In the genomic region with DNA sequence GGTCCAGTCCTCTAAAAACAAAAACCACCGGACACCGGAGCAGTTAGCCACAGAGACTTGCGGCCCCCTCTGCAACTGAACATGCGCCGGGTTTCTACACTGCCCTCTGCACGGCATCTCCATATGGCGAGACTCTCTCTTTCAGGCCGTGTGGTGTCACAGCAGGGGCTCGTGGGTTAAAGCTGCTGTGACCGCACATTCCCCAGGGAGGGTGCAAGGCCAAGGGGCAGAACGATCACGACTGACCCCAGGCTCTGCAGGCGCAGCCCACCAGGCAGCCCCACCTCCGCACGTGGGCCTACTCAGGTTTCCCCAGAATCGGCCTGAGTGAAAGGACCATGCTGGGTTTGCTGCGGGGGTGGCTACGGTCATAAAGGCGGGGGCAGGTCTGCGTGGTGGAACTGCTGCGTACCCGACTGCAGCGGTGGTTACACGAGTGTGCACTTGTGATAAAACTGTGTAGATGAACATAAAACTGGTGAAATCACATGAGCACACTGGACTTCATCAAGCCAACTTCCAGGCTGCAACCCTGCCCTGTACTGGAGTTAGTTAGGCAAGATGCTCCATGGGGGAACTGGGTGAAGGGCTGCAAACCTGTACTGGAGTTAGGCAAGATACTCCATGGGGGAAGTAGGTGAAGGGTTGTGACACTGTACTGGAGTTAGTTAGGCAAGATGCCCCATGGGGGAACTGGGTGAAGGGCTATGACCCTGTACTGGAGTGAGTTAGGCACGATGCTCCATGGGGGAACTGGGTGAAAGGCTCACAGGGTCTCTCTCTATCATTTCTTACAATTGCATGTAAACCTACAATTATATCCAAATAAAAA, we compare ENCODE assay signal across 18 cellular contexts.
A peak's percentile ranks its signal among the peaks of the same experiment; 100 is the strongest.
DNase-seq lines count a peak whose midpoint lies in the region; ATAC-seq and TF ChIP-seq lines count a peak whose summit lies in the region.
"Had no signal": no experiment of that assay in that cellular context is flagged by ENCODE, and none has a peak within 500 bp of the region (broad histone marks: within the 10 kb centered on the region; RNA-seq: fewer than 3 reads in every experiment).

No MANE protein-coding gene starts in this region.

- no peaks in the 10 kb centered on the region for H3K36me3 ChIP-seq in H7 (replicated peaks; ENCODE audit: control insufficient read depth, insufficient read depth, low read length)
- H3K36me3 ChIP-seq in naive thymus-derived CD4-positive, alpha-beta T cell (ENCODE audit: control insufficient read depth in 2 of 3, insufficient read depth in 3 of 3, low read length in 3 of 3): no peaks in the 10 kb centered on the region

- H3K27me3 Mint-ChIP-seq in naive thymus-derived CD4-positive, alpha-beta T cell: peaks cover 0 to 19% (median 0%) of the 10 kb centered on the region in 5 donors

- intact Hi-C loops in dorsolateral prefrontal cortex (cut with DNase I): no loop called here
- intact Hi-C loops in naive thymus-derived CD4-positive, alpha-beta T cell (cut with micrococcal nuclease): no loop called here

- POLR2A ChIA-PET in naive thymus-derived CD4-positive, alpha-beta T cell (lab: Charles Lee): no interaction called here

- no peak overlapping the region for H3K27ac Mint-ChIP-seq in naive thymus-derived CD4-positive, alpha-beta T cell
- H3K27ac Mint-ChIP-seq: activated naive CD4-positive, alpha-beta T cell treated with anti-CD3 and anti-CD28 coated beads, Interleukin-2, amount 50 U/mL, for 24 hours; GM23338 had no signal

- ATAC-seq in naive thymus-derived CD4-positive, alpha-beta T cell: peak; percentile 39
- no peak for ATAC-seq in HG03442 (IDR thresholded peaks at IDR 0.05; ENCODE audit: unreplicated experiment)
- ATAC-seq in HG03460 (IDR thresholded peaks at IDR 0.05; ENCODE audit: unreplicated experiment): no peak
- ATAC-seq: GM23338, left colon, PC-3 had no signal

- no peak overlapping the region for H3K27ac ChIP-seq in dorsolateral prefrontal cortex
- no peak overlapping the region for H3K27ac ChIP-seq in naive thymus-derived CD4-positive, alpha-beta T cell (ENCODE audit: low read depth, low read length)

- no peaks in the 10 kb centered on the region for H3K4me1 Mint-ChIP-seq in naive thymus-derived CD4-positive, alpha-beta T cell
- H3K4me1 Mint-ChIP-seq: activated naive CD4-positive, alpha-beta T cell treated with anti-CD3 and anti-CD28 coated beads, Interleukin-2, amount 50 U/mL, for 24 hours had no signal

- no peak for TF ChIP-seq CTCF in dorsolateral prefrontal cortex (IDR thresholded peaks at IDR 0.05 in 54 of 56, conservative IDR thresholded peaks at IDR 0.05 in 2 of 56; ENCODE audit: low read depth in 1 of 56, partially characterized antibody in 56 of 56)

- H3K27me3 ChIP-seq in H7 (ENCODE audit: control insufficient read depth, insufficient read depth, low read length): no peaks in the 10 kb centered on the region
- H3K27me3 ChIP-seq in dorsolateral prefrontal cortex: peaks cover 0 to 29% (median 0%) of the 10 kb centered on the region in 45 donors
- no peaks in the 10 kb centered on the region for H3K27me3 ChIP-seq in naive thymus-derived CD4-positive, alpha-beta T cell (ENCODE audit: control insufficient read depth in 2 of 2, insufficient read depth in 2 of 2, low read length in 2 of 2)

- no peak overlapping the region for H3K4me3 ChIP-seq in H7 (ENCODE audit: insufficient read depth, low read depth, low read length)
- H3K4me3 ChIP-seq in dorsolateral prefrontal cortex: no peak overlapping the region
- H3K4me3 ChIP-seq in naive thymus-derived CD4-positive, alpha-beta T cell (ENCODE audit: low read length): no peak overlapping the region
- H3K4me3 ChIP-seq: GM23338 had no signal

- no peaks in the 10 kb centered on the region for H3K36me3 Mint-ChIP-seq in naive thymus-derived CD4-positive, alpha-beta T cell
- H3K36me3 Mint-ChIP-seq: activated naive CD4-positive, alpha-beta T cell treated with anti-CD3 and anti-CD28 coated beads, Interleukin-2, amount 50 U/mL, for 24 hours had no signal

- no peaks in the 10 kb centered on the region for H3K9me3 Mint-ChIP-seq in naive thymus-derived CD4-positive, alpha-beta T cell
- H3K9me3 Mint-ChIP-seq: activated naive CD4-positive, alpha-beta T cell treated with anti-CD3 and anti-CD28 coated beads, Interleukin-2, amount 50 U/mL, for 24 hours; GM23338 had no signal

- CTCF ChIA-PET in naive thymus-derived CD4-positive, alpha-beta T cell (lab: Charles Lee): no interaction called here

- H3K9me3 ChIP-seq in naive thymus-derived CD4-positive, alpha-beta T cell (ENCODE audit: control insufficient read depth in 2 of 3, low read length in 3 of 3): no peaks in the 10 kb centered on the region

- H3K4me3 Mint-ChIP-seq in naive thymus-derived CD4-positive, alpha-beta T cell: no peak overlapping the region
- H3K4me3 Mint-ChIP-seq: activated naive CD4-positive, alpha-beta T cell treated with anti-CD3 and anti-CD28 coated beads, Interleukin-2, amount 50 U/mL, for 24 hours; GM23338 had no signal

- no peaks in the 10 kb centered on the region for H3K4me1 ChIP-seq in naive thymus-derived CD4-positive, alpha-beta T cell (ENCODE audit: control insufficient read depth in 2 of 2, insufficient read depth in 2 of 2, low read length in 2 of 2)

- DNase-seq in 8988T (peak; percentile 1), H7 (peak; percentile 56), dorsolateral prefrontal cortex (peak in 7 of 10 donors; percentile 10 to 26 (median 23)), NCI-H2081 (lab: John Stamatoyannopoulos, UW) (no peak), T-helper 2 cell (no peak)
- DNase-seq in naive thymus-derived CD4-positive, alpha-beta T cell: no peak
- DNase-seq: activated CD4-positive, alpha-beta T cell treated with anti-CD3 and anti-CD28 coated beads for 48 hours; foreskin fibroblast; left colon; NCI-H1417 treated with DMSO at 0.1 percent for 48 hours; NCI-H2171; NCI-H774; PC-3; stimulated activated CD4-positive, alpha-beta T cell treated with anti-CD3 and anti-CD28 coated beads, Interleukin-1b, Interleukin-23, amount 100 ng/mL, for 48 hours had no signal

Comparison
In these comparisons a context has a peak if more than half of its experiments do, and no peak if none do; other contexts are left out.
1. DNase-seq: peak in 8988T (single experiment), H7 (single experiment) and dorsolateral prefrontal cortex (7 of 10); none in naive thymus-derived CD4-positive, alpha-beta T cell (0 of 9), NCI-H2081 (0 of 2) and T-helper 2 cell (0 of 5).